In the genomic region with DNA sequence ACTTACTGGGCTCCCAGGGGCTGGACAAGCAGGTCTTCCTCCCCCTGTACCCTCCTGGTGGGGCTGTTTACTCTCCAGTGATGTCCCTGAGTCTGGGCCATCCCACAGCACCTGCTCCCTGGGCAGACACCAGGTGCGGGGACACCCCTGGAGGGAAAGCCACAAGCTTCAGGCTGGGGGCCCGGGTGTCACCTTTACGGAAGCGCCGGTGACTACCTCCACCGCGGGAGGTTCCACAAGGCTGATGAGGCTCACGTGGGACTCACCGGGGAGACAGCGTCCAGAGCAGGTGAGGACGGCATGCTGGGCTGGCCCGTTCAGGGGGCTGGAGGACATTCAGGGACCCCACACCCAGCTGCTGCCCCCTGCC, we compare ENCODE assay signal across 2 cellular contexts.
TF ChIP-seq lines count a peak whose summit lies in the region.

No MANE protein-coding gene starts in this region.

TF ChIP-seq in SK-N-SH, 30 proteins besides CTCF, POLR2A, EP300 and RAD21 (continued from another document):
- TF ChIP-seq SIN3A (IDR thresholded peaks at IDR 0.05; ENCODE audit: borderline replicate concordance, low read depth, low read length) = no peak
- TF ChIP-seq YY1 (IDR thresholded peaks at IDR 0.05; ENCODE audit: low read depth) = no peak
- no peak for TF ChIP-seq RCOR1 (IDR thresholded peaks at IDR 0.05; ENCODE audit: low read length)
- TF ChIP-seq TEAD4 (IDR thresholded peaks at IDR 0.05; ENCODE audit: borderline replicate concordance, insufficient read depth) = no peak
- no peak for TF ChIP-seq MXI1 (IDR thresholded peaks at IDR 0.05; ENCODE audit: low read depth, low read length)
- TF ChIP-seq FOXJ3 (CRISPR knock-in tag; IDR thresholded peaks at IDR 0.05) = no peak

TF ChIP-seq in SK-N-SH treated with all-trans-retinoic acid at 6 μM for 48 hours, 23 proteins besides CTCF, POLR2A, EP300 and RAD21 (continued from another document):
- TF ChIP-seq, protein P1, sequence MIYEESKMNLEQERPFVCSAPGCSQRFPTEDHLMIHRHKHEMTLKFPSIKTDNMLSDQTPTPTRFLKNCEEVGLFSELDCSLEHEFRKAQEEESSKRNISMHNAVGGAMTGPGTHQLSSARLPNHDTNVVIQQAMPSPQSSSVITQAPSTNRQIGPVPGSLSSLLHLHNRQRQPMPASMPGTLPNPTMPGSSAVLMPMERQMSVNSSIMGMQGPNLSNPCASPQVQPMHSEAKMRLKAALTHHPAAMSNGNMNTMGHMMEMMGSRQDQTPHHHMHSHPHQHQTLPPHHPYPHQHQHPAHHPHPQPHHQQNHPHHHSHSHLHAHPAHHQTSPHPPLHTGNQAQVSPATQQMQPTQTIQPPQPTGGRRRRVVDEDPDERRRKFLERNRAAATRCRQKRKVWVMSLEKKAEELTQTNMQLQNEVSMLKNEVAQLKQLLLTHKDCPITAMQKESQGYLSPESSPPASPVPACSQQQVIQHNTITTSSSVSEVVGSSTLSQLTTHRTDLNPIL (CRISPR knock-in tag; IDR thresholded peaks at IDR 0.05; ENCODE audit: low read depth) = no peak
- TF ChIP-seq ISL1 (CRISPR knock-in tag; IDR thresholded peaks at IDR 0.05) (no peak), ZNF70 (CRISPR knock-in tag; IDR thresholded peaks at IDR 0.05) (no peak), ZFP30 (CRISPR knock-in tag; IDR thresholded peaks at IDR 0.05) (no peak), TCF4 (CRISPR knock-in tag; IDR thresholded peaks at IDR 0.05; ENCODE audit: borderline replicate concordance) (no peak), GLIS3 (CRISPR knock-in tag; IDR thresholded peaks at IDR 0.05) (no peak), CSDC2 (CRISPR knock-in tag; IDR thresholded peaks at IDR 0.05) (no peak)
- TF ChIP-seq, protein P2, sequence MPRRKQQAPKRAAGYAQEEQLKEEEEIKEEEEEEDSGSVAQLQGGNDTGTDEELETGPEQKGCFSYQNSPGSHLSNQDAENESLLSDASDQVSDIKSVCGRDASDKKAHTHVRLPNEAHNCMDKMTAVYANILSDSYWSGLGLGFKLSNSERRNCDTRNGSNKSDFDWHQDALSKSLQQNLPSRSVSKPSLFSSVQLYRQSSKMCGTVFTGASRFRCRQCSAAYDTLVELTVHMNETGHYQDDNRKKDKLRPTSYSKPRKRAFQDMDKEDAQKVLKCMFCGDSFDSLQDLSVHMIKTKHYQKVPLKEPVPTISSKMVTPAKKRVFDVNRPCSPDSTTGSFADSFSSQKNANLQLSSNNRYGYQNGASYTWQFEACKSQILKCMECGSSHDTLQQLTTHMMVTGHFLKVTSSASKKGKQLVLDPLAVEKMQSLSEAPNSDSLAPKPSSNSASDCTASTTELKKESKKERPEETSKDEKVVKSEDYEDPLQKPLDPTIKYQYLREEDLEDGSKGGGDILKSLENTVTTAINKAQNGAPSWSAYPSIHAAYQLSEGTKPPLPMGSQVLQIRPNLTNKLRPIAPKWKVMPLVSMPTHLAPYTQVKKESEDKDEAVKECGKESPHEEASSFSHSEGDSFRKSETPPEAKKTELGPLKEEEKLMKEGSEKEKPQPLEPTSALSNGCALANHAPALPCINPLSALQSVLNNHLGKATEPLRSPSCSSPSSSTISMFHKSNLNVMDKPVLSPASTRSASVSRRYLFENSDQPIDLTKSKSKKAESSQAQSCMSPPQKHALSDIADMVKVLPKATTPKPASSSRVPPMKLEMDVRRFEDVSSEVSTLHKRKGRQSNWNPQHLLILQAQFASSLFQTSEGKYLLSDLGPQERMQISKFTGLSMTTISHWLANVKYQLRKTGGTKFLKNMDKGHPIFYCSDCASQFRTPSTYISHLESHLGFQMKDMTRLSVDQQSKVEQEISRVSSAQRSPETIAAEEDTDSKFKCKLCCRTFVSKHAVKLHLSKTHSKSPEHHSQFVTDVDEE (CRISPR knock-in tag; IDR thresholded peaks at IDR 0.05) = no peak
- TF ChIP-seq, protein P3, sequence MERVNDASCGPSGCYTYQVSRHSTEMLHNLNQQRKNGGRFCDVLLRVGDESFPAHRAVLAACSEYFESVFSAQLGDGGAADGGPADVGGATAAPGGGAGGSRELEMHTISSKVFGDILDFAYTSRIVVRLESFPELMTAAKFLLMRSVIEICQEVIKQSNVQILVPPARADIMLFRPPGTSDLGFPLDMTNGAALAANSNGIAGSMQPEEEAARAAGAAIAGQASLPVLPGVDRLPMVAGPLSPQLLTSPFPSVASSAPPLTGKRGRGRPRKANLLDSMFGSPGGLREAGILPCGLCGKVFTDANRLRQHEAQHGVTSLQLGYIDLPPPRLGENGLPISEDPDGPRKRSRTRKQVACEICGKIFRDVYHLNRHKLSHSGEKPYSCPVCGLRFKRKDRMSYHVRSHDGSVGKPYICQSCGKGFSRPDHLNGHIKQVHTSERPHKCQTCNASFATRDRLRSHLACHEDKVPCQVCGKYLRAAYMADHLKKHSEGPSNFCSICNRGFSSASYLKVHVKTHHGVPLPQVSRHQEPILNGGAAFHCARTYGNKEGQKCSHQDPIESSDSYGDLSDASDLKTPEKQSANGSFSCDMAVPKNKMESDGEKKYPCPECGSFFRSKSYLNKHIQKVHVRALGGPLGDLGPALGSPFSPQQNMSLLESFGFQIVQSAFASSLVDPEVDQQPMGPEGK (CRISPR knock-in tag; IDR thresholded peaks at IDR 0.05; ENCODE audit: borderline replicate concordance) = no peak
